1 cellular context compared by ENCODE assay signal in genomic region chr1:156661932-156662587, GRCh38.
TF ChIP-seq lines count a peak whose summit lies in the region.

No MANE protein-coding gene starts in this region.

TF ChIP-seq in HCT116, 20 proteins besides CTCF, POLR2A, EP300 and RAD21 (continued from another document):
- TF ChIP-seq, protein P1, sequence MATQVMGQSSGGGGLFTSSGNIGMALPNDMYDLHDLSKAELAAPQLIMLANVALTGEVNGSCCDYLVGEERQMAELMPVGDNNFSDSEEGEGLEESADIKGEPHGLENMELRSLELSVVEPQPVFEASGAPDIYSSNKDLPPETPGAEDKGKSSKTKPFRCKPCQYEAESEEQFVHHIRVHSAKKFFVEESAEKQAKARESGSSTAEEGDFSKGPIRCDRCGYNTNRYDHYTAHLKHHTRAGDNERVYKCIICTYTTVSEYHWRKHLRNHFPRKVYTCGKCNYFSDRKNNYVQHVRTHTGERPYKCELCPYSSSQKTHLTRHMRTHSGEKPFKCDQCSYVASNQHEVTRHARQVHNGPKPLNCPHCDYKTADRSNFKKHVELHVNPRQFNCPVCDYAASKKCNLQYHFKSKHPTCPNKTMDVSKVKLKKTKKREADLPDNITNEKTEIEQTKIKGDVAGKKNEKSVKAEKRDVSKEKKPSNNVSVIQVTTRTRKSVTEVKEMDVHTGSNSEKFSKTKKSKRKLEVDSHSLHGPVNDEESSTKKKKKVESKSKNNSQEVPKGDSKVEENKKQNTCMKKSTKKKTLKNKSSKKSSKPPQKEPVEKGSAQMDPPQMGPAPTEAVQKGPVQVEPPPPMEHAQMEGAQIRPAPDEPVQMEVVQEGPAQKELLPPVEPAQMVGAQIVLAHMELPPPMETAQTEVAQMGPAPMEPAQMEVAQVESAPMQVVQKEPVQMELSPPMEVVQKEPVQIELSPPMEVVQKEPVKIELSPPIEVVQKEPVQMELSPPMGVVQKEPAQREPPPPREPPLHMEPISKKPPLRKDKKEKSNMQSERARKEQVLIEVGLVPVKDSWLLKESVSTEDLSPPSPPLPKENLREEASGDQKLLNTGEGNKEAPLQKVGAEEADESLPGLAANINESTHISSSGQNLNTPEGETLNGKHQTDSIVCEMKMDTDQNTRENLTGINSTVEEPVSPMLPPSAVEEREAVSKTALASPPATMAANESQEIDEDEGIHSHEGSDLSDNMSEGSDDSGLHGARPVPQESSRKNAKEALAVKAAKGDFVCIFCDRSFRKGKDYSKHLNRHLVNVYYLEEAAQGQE (IDR thresholded peaks at IDR 0.05; ENCODE audit: low read depth) = no peak
- TF ChIP-seq JUND (IDR thresholded peaks at IDR 0.05) = no peak
- TF ChIP-seq EGR1 (IDR thresholded peaks at IDR 0.05; ENCODE audit: low read depth) = no peak
- TF ChIP-seq SRF (IDR thresholded peaks at IDR 0.05; ENCODE audit: low read depth) = no peak
- TF ChIP-seq POLR2AphosphoS5 (IDR thresholded peaks at IDR 0.05; ENCODE audit: low read depth, low read length) = no peak
- no peak for TF ChIP-seq FOSL1 (IDR thresholded peaks at IDR 0.05; ENCODE audit: low read depth)
- TF ChIP-seq SP1 (IDR thresholded peaks at IDR 0.05; ENCODE audit: low read depth) = no peak
